In genomic region chr11:9613118-9613829, GRCh38 we compare ENCODE assay signal across 1 cellular context.
TF ChIP-seq lines count a peak whose summit lies in the region.

No MANE protein-coding gene starts in this region.

TF ChIP-seq in HEK293, 187 proteins besides CTCF, POLR2A, EP300 and RAD21 (continued from another document):
- peak; percentile 41; the same call in 1 of the 2 replicates for TF ChIP-seq TSHZ1 (tag by site-specific recombination; IDR thresholded peaks at IDR 0.05; ENCODE audit: borderline replicate concordance)
